In the genomic region with DNA sequence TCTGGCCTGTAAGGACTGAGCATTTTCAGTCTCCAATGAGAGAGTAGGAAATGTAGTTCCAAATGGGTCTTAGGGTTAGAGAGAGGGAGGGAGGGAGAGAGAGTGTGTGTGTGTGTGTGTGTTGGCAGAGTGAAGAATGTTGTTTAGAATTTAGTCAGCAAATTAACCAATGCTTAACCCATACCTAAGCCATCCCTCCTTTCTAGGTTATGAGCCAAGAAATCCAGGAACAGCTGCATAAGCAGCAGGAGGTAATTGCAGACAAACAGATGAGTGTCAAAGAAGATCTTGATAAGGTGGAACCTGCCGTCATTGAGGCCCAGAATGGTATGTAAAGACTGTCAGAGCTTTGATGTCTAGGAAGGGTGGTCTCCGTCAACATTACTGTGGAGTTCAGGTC, we compare ENCODE assay signal across 1 cellular context.
TF ChIP-seq lines count a peak whose summit lies in the region.

No MANE protein-coding gene starts in this region.

TF ChIP-seq in HepG2, 621 proteins besides CTCF, POLR2A, EP300 and RAD21 (continued from another document):
- TF ChIP-seq RORA (CRISPR knock-in tag; IDR thresholded peaks at IDR 0.05) (no peak), ZNF326 (CRISPR knock-in tag; IDR thresholded peaks at IDR 0.05; ENCODE audit: borderline replicate concordance) (no peak), MTA3 (CRISPR knock-in tag; IDR thresholded peaks at IDR 0.05) (no peak), POGZ (CRISPR knock-in tag; IDR thresholded peaks at IDR 0.05) (no peak)
- TF ChIP-seq, protein P1, sequence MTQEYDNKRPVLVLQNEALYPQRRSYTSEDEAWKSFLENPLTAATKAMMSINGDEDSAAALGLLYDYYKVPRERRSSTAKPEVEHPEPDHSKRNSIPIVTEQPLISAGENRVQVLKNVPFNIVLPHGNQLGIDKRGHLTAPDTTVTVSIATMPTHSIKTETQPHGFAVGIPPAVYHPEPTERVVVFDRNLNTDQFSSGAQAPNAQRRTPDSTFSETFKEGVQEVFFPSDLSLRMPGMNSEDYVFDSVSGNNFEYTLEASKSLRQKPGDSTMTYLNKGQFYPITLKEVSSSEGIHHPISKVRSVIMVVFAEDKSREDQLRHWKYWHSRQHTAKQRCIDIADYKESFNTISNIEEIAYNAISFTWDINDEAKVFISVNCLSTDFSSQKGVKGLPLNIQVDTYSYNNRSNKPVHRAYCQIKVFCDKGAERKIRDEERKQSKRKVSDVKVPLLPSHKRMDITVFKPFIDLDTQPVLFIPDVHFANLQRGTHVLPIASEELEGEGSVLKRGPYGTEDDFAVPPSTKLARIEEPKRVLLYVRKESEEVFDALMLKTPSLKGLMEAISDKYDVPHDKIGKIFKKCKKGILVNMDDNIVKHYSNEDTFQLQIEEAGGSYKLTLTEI (CRISPR knock-in tag; conservative IDR thresholded peaks at IDR 0.05) = no peak
